8 cellular contexts compared by ENCODE assay signal in the genomic region with DNA sequence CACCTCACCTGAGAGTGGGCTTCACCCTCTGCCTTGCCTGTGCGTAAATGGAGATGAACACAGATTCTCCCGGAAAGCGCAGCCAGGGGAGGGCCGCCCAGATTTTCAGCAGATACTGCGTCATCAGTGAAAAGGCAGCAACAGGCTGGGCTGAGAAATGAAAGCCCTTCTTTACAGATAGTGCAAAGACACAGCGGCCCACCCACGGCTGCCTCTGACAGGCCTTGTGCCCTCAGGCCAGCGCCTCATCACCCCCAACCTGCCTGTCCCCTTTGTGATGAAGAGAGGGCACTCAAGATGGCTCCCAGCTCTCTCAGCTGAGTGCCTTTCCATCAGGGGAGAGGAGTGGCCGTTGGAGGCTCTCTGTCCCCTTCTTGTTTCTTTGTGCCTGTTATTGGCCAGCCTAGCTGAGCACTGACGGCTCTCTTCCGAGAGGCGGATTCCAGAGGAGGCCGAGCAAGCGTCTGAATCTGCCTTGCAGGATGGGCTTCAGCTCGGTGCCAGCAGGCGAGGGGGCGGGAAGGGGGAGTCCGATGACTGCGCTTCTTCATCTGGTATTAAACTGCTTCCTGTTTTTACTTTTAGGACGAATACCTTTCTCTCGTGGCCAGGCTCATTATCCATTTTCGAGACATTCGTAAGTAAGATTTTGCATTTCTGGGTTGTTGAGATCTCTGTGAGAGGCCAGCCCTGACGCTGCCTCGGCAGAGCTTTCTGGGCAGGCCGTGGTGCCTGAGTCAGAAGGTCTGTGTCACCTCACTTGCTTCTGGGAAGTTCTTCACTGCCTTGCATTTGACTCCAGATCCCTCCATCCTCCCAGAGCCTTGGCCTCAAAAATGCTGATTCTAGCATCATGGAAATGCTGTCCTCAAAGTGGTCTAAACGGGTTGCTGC. TPM values are rescaled to one million over a fixed set of nuclear protein-coding genes. Genes with fewer than 3 reads are reported as not detected.
DNase-seq lines count a peak whose midpoint lies in the region; ATAC-seq, FAIRE-seq and TF ChIP-seq lines count a peak whose summit lies in the region.

No MANE protein-coding gene starts in this region.

- H2AFZ ChIP-seq in endothelial cell of umbilical vein (ENCODE audit: low read depth, low read length) = no peak overlapping the region

- WGBS in suprapubic skin = 55% methylated on average over 27 of the region's 27 CpGs

- no peaks in the 10 kb centered on the region for H3K27me3 Mint-ChIP-seq in activated CD8-positive, alpha-beta T cell treated with anti-CD3 and anti-CD28 coated beads, Interleukin-2, amount 10 ng/mL, durations not matched to agents 7 days and 5 days (ENCODE audit: low read depth)
- H3K27me3 Mint-ChIP-seq in naive B cell = no peaks in the 10 kb centered on the region

- H4K20me1 ChIP-seq in endothelial cell of umbilical vein (replicated peaks; ENCODE audit: control insufficient read depth, extremely low read depth, insufficient read depth, low read length) = peaks cover 6% of the 10 kb centered on the region

- no TSS peak for BruUV-seq in endothelial cell of umbilical vein (replicated peaks; lab: Mats Ljungman, UMichigan)

- H3K9me1 ChIP-seq in endothelial cell of umbilical vein (replicated peaks; ENCODE audit: control insufficient read depth, extremely low read depth, insufficient read depth, low read length) = no peaks in the 10 kb centered on the region

- peak; percentile 25 for ATAC-seq in activated CD8-positive, alpha-beta T cell treated with anti-CD3 and anti-CD28 coated beads, Interleukin-2, amount 10 ng/mL, durations not matched to agents 7 days and 5 days
- peak; percentile 30 to 73 for ATAC-seq in naive B cell (ENCODE audit: low read depth in 2 of 2)
- ATAC-seq in HG02798 (IDR thresholded peaks at IDR 0.05; ENCODE audit: poor library complexity, unreplicated experiment) = no peak

- H3K4me3 Mint-ChIP-seq in activated CD8-positive, alpha-beta T cell treated with anti-CD3 and anti-CD28 coated beads, Interleukin-2, amount 10 ng/mL, durations not matched to agents 7 days and 5 days = peak overlapping the region; percentile 76
- H3K4me3 Mint-ChIP-seq in naive B cell = peak overlapping the region in 2 of 8 donors; percentile 19 to 23

- peak; percentile 76 for FAIRE-seq in endothelial cell of umbilical vein (lab: Jason Lieb, UNC)

- CTCF ChIA-PET in activated CD8-positive, alpha-beta T cell treated with anti-CD3 and anti-CD28 coated beads, Interleukin-2, amount 10 ng/mL, durations not matched to agents 7 days and 5 days (lab: Charles Lee) = interaction anchor here (0.6 to 17.1 kb wide), 13 partner anchors 8 to 106 kb away, joined by 3 to 465 read pairs (median 4); partner anchors contain the start of genes KLHL22 and MED15
- CTCF ChIA-PET in endothelial cell of umbilical vein (lab: Charles Lee) = interaction anchor here (0.8 to 5.0 kb wide), 5 partner anchors 14 to 33 kb away, joined by 3 to 36 read pairs (median 3); no protein-coding TSS in a partner anchor

- H3K36me3 ChIP-seq in endothelial cell of umbilical vein (ENCODE audit: control insufficient read depth in 2 of 2, extremely low read depth in 1 of 2, insufficient read depth in 2 of 2, low read length in 2 of 2) (peaks cover 7 to 13% of the 10 kb centered on the region in 2 experiments), suprapubic skin (peaks cover 40% of the 10 kb centered on the region)

- no peak for TF ChIP-seq POLR2A in endothelial cell of umbilical vein (IDR thresholded peaks at IDR 0.05; ENCODE audit: low read depth, low read length)
- no peak for TF ChIP-seq POLR2A in suprapubic skin (IDR thresholded peaks at IDR 0.05)

- TF ChIP-seq EP300 in suprapubic skin (IDR thresholded peaks at IDR 0.05) = no peak

- H3K9me3 Mint-ChIP-seq in activated CD8-positive, alpha-beta T cell treated with anti-CD3 and anti-CD28 coated beads, Interleukin-2, amount 10 ng/mL, durations not matched to agents 7 days and 5 days (ENCODE audit: insufficient read depth) = no peaks in the 10 kb centered on the region
- H3K9me3 Mint-ChIP-seq in naive B cell = no peaks in the 10 kb centered on the region

- H3K9ac ChIP-seq in endothelial cell of umbilical vein (replicated peaks; ENCODE audit: extremely low read depth, insufficient read depth, low read length) = no peak overlapping the region

- peak; percentile 90 for DNase-seq in EH (ENCODE audit: low read depth)
- peak; percentile 61 for DNase-seq in activated CD8-positive, alpha-beta T cell treated with anti-CD3 and anti-CD28 coated beads, Interleukin-2, amount 10 ng/mL, durations not matched to agents 7 days and 5 days
- peak; percentile 68 for DNase-seq in endothelial cell of umbilical vein (ENCODE audit: low read depth, low spot score)
- no peak for DNase-seq in naive B cell
- DNase-seq in suprapubic skin (ENCODE audit: low spot score in 2 of 2) = peak in 1 of 2 donors; percentile 68
- DNase-seq in COR-L47 (lab: John Stamatoyannopoulos, UW) = no peak
- no peak for DNase-seq in HK-2 (ENCODE audit: unreplicated experiment)

- peaks cover 91% of the 10 kb centered on the region for H3K79me2 ChIP-seq in endothelial cell of umbilical vein (ENCODE audit: control insufficient read depth, insufficient read depth, low read length)

- H3K27me3 ChIP-seq in endothelial cell of umbilical vein (ENCODE audit: control insufficient read depth in 2 of 2, insufficient read depth in 2 of 2, low read length in 2 of 2) (no peaks in the 10 kb centered on the region), suprapubic skin (no peaks in the 10 kb centered on the region)

- intact Hi-C loops in endothelial cell of umbilical vein (cut with micrococcal nuclease) = no loop called here

- H3K36me3 Mint-ChIP-seq in activated CD8-positive, alpha-beta T cell treated with anti-CD3 and anti-CD28 coated beads, Interleukin-2, amount 10 ng/mL, durations not matched to agents 7 days and 5 days (ENCODE audit: low read depth) = peaks cover 63% of the 10 kb centered on the region
- peaks cover 0 to 8% of the 10 kb centered on the region in 2 donors for H3K36me3 Mint-ChIP-seq in naive B cell

- H3K4me1 ChIP-seq in endothelial cell of umbilical vein (ENCODE audit: control insufficient read depth, extremely low read depth, insufficient read depth, low read length) (peaks cover 53% of the 10 kb centered on the region), suprapubic skin (peaks cover 57% of the 10 kb centered on the region)

- H3K4me2 ChIP-seq in endothelial cell of umbilical vein (ENCODE audit: insufficient read depth, low read length) = peak overlapping the region; percentile 33

- TF ChIP-seq CTCF in endothelial cell of umbilical vein (IDR thresholded peaks at IDR 0.05; ENCODE audit: extremely low read depth in 1 of 2, insufficient read depth in 1 of 2, low read depth in 1 of 2, low read length in 2 of 2) (no peak), suprapubic skin (IDR thresholded peaks at IDR 0.05) (no peak)

- peaks cover 92% of the 10 kb centered on the region for H3K4me1 Mint-ChIP-seq in activated CD8-positive, alpha-beta T cell treated with anti-CD3 and anti-CD28 coated beads, Interleukin-2, amount 10 ng/mL, durations not matched to agents 7 days and 5 days (ENCODE audit: low read depth)
- H3K4me1 Mint-ChIP-seq in naive B cell = peaks cover 28 to 42% (median 30%) of the 10 kb centered on the region in 3 donors

- H3K27ac ChIP-seq in endothelial cell of umbilical vein (ENCODE audit: insufficient read depth, low read depth, low read length) (peak overlapping the region; percentile 80), suprapubic skin (peak overlapping the region; percentile 87)

- H3K9me3 ChIP-seq in endothelial cell of umbilical vein (replicated peaks; ENCODE audit: control insufficient read depth, insufficient read depth, low read length) (no peaks in the 10 kb centered on the region), suprapubic skin (no peaks in the 10 kb centered on the region)

- POLR2A ChIA-PET in activated CD8-positive, alpha-beta T cell treated with anti-CD3 and anti-CD28 coated beads, Interleukin-2, amount 10 ng/mL, durations not matched to agents 7 days and 5 days (lab: Charles Lee) = interaction anchor here (0.6 to 5.0 kb wide), 6 partner anchors 13 to 43 kb away, joined by 3 to 25 read pairs (median 6); partner anchors contain the start of gene MED15
- POLR2A ChIA-PET in endothelial cell of umbilical vein (lab: Charles Lee) = no interaction called here

- H3K4me3 ChIP-seq in endothelial cell of umbilical vein (replicated peaks in 1 of 3; ENCODE audit: insufficient read depth in 1 of 3, low read depth in 1 of 3, low read length in 3 of 3) (no peak overlapping the region), suprapubic skin (no peak overlapping the region)

- dilution Hi-C loops in endothelial cell of umbilical vein (cut with MboI; ENCODE audit: extremely low pct_ligation_motif_present, low sequenced_read_pairs) = no loop called here

- peak overlapping the region; percentile 96 for H3K27ac Mint-ChIP-seq in activated CD8-positive, alpha-beta T cell treated with anti-CD3 and anti-CD28 coated beads, Interleukin-2, amount 10 ng/mL, durations not matched to agents 7 days and 5 days
- H3K27ac Mint-ChIP-seq in naive B cell = peak overlapping the region in 5 of 6 donors; percentile 68 to 91 (median 74)

RNA-seq across cellular contexts. Expression of gene MED15, which starts 43.7 kb away (rescaled TPM):
- 100 to 1,000 TPM; 155 to 161 TPM for total RNA-seq in activated CD8-positive, alpha-beta T cell treated with anti-CD3 and anti-CD28 coated beads, Interleukin-2, amount 10 ng/mL, durations not matched to agents 7 days and 5 days
- total RNA-seq in endothelial cell of umbilical vein (126 and 138 TPM in 2 replicates), suprapubic skin (100 to 1,000 TPM in 1 of 4 donors, 10 to 100 TPM in 3; 59.8 to 163 (median 70.8) TPM)
- polyA plus RNA-seq in endothelial cell of umbilical vein (68.1 and 85.1 TPM in 2 replicates), naive B cell (ENCODE audit: low read depth in 6 of 6) (10 to 100 TPM in 5 of 6 donors, 1 to 10 TPM in 1; 7.3 to 41.8 (median 17.1) TPM)
- polyA plus RNA-seq in endothelial cell of umbilical vein (2011; cell fraction: cytosol; rRNA removed) = 39.4 and 44.2 TPM in 2 replicates
- polyA plus RNA-seq in endothelial cell of umbilical vein (2011; cell fraction: nucleus; rRNA removed) = 186 and 198 TPM in 2 replicates
- polyA plus RNA-seq in endothelial cell of umbilical vein (2012) = 54.1 and 54.9 TPM in 2 replicates
- 86.6 and 102 TPM in 2 replicates for polyA minus RNA-seq in endothelial cell of umbilical vein
- polyA minus RNA-seq in endothelial cell of umbilical vein (2011; cell fraction: cytosol; rRNA and poly(A)+ RNA removed) = 22.4 TPM
- polyA minus RNA-seq in endothelial cell of umbilical vein (2011; cell fraction: nucleus; rRNA and poly(A)+ RNA removed) = 145 and 223 TPM in 2 replicates

RNA-seq across cellular contexts. Expression of gene KLHL22, which starts 55.5 kb away (rescaled TPM):
- total RNA-seq in activated CD8-positive, alpha-beta T cell treated with anti-CD3 and anti-CD28 coated beads, Interleukin-2, amount 10 ng/mL, durations not matched to agents 7 days and 5 days = 10 to 100 TPM; 29.2 to 30.1 TPM
- total RNA-seq in endothelial cell of umbilical vein = 20.1 and 24.2 TPM in 2 replicates
- 33.6 and 38.1 TPM in 2 replicates for polyA plus RNA-seq in endothelial cell of umbilical vein
- polyA plus RNA-seq in endothelial cell of umbilical vein (2011; cell fraction: cytosol; rRNA removed) = 19.9 and 24.6 TPM in 2 replicates
- polyA plus RNA-seq in endothelial cell of umbilical vein (2011; cell fraction: nucleus; rRNA removed) = 33.5 and 50.8 TPM in 2 replicates
- polyA plus RNA-seq in endothelial cell of umbilical vein (2012) = 14.3 and 15.8 TPM in 2 replicates
- polyA minus RNA-seq in endothelial cell of umbilical vein = 40.5 and 44.8 TPM in 2 replicates
- polyA minus RNA-seq in endothelial cell of umbilical vein (2011; cell fraction: cytosol; rRNA and poly(A)+ RNA removed) = 4.0 TPM
- 21.8 and 24.5 TPM in 2 replicates for polyA minus RNA-seq in endothelial cell of umbilical vein (2011; cell fraction: nucleus; rRNA and poly(A)+ RNA removed)
- 10 to 100 TPM in 5 of 6 donors, 1 to 10 TPM in 1; 4.7 to 24.3 (median 15.9) TPM for polyA plus RNA-seq in naive B cell (ENCODE audit: low read depth in 6 of 6)
- 10 to 100 TPM; 12.3 to 29.7 (median 18.3) TPM for total RNA-seq in suprapubic skin

Comparison
In these comparisons a context has a peak if more than half of its experiments do, and no peak if none do; other contexts are left out.
1. DNase-seq: peak in EH (single experiment), activated CD8-positive, alpha-beta T cell treated with anti-CD3 and anti-CD28 coated beads, Interleukin-2, amount 10 ng/mL, durations not matched to agents 7 days and 5 days (single experiment) and endothelial cell of umbilical vein (single experiment); none in naive B cell (single experiment), COR-L47 (single experiment) and HK-2 (single experiment).